Comparison of ENCODE assay signal across 16 cellular contexts in genomic region chr5:76391014-76391413, GRCh38. TPM values are rescaled to one million over a fixed set of nuclear protein-coding genes. Genes with fewer than 3 reads are reported as not detected.
DNase-seq lines count a peak whose midpoint lies in the region; ATAC-seq lines count a peak whose summit lies in the region.
"Had no signal": no experiment of that assay in that cellular context is flagged by ENCODE, and none has a peak within 500 bp of the region (broad histone marks: within the 10 kb centered on the region; RNA-seq: fewer than 3 reads in every experiment).

No MANE protein-coding gene starts in this region.

- POLR2A ChIA-PET in T-cell (lab: Charles Lee), result no interaction called here

- peaks cover 50% of the 10 kb centered on the region for H3K4me1 Mint-ChIP-seq in stimulated activated naive CD8-positive, alpha-beta T cell treated with anti-CD3 and anti-CD28 coated beads, Interleukin-15, amount 100 ng/mL, for 72 hours
- H3K4me1 Mint-ChIP-seq in T-cell, result peaks cover 58 to 72% (median 67%) of the 10 kb centered on the region in 3 donors
- peaks cover 50% of the 10 kb centered on the region for H3K4me1 Mint-ChIP-seq in central memory CD8-positive, alpha-beta T cell

- no peaks in the 10 kb centered on the region for H3K27me3 Mint-ChIP-seq in stimulated activated naive CD8-positive, alpha-beta T cell treated with anti-CD3 and anti-CD28 coated beads, Interleukin-15, amount 100 ng/mL, for 72 hours
- no peaks in the 10 kb centered on the region for H3K27me3 Mint-ChIP-seq in T-cell
- H3K27me3 Mint-ChIP-seq in central memory CD8-positive, alpha-beta T cell, result no peaks in the 10 kb centered on the region
- H3K27me3 Mint-ChIP-seq: dendritic cell treated with granulocyte-macrophage colony-stimulating factor and Interleukin-4, amounts not matched to agents 40 ng/mL and 50 ng/mL, for 4 days had no signal

- CTCF ChIA-PET in T-cell (lab: Charles Lee), result interaction anchor here in 1 of 2 donors (0.6 kb wide), 1 partner anchor 81 kb away, joined by 3 read pairs; no protein-coding TSS in a partner anchor

- peak; percentile 19 for DNase-seq in stimulated activated naive CD8-positive, alpha-beta T cell treated with anti-CD3 and anti-CD28 coated beads, Interleukin-15, Interleukin-2, amounts not matched to agents 100 U/mL and 50 U/mL, for 24 hours
- no peak for DNase-seq in stimulated activated naive CD8-positive, alpha-beta T cell treated with anti-CD3 and anti-CD28 coated beads, Interleukin-15, amount 100 ng/mL, for 72 hours
- DNase-seq in T-cell, result peak in 21 of 34 experiments; percentile 6 to 50 (median 24)
- DNase-seq in central memory CD8-positive, alpha-beta T cell (ENCODE audit: low spot score in 2 of 2), result no peak
- no peak for DNase-seq in RKO (ENCODE audit: low spot score)
- DNase-seq in HK-2 (ENCODE audit: unreplicated experiment), result no peak
- no peak for DNase-seq in NCI-H748 (lab: John Stamatoyannopoulos, UW; ENCODE audit: unreplicated experiment)
- DNase-seq: Calu3; kidney; NCI-H1436; NCI-H2171 treated with DMSO at 0.1 percent for 48 hours; NCI-H69; SHP77 treated with DMSO at 0.1 percent for 48 hours; stimulated activated naive CD4-positive, alpha-beta T cell treated with Interleukin-2 at 50 U/mL for 16 hours had no signal

- no peaks in the 10 kb centered on the region for H3K9me3 Mint-ChIP-seq in stimulated activated naive CD8-positive, alpha-beta T cell treated with anti-CD3 and anti-CD28 coated beads, Interleukin-15, amount 100 ng/mL, for 72 hours
- no peaks in the 10 kb centered on the region for H3K9me3 Mint-ChIP-seq in T-cell
- H3K9me3 Mint-ChIP-seq in central memory CD8-positive, alpha-beta T cell, result no peaks in the 10 kb centered on the region
- H3K9me3 Mint-ChIP-seq: dendritic cell treated with granulocyte-macrophage colony-stimulating factor and Interleukin-4, amounts not matched to agents 40 ng/mL and 50 ng/mL, for 4 days had no signal

- H3K27ac Mint-ChIP-seq in stimulated activated naive CD8-positive, alpha-beta T cell treated with anti-CD3 and anti-CD28 coated beads, Interleukin-15, amount 100 ng/mL, for 72 hours, result no peak overlapping the region
- peak overlapping the region; percentile 84 to 90 for H3K27ac Mint-ChIP-seq in T-cell
- peak overlapping the region; percentile 61 for H3K27ac Mint-ChIP-seq in central memory CD8-positive, alpha-beta T cell (ENCODE audit: low read depth)
- H3K27ac Mint-ChIP-seq: dendritic cell treated with granulocyte-macrophage colony-stimulating factor and Interleukin-4, amounts not matched to agents 40 ng/mL and 50 ng/mL, for 4 days had no signal

- H3K4me3 Mint-ChIP-seq in stimulated activated naive CD8-positive, alpha-beta T cell treated with anti-CD3 and anti-CD28 coated beads, Interleukin-15, amount 100 ng/mL, for 72 hours, result no peak overlapping the region
- H3K4me3 Mint-ChIP-seq in T-cell, result peak overlapping the region; percentile 24 to 58 (median 55)
- H3K4me3 Mint-ChIP-seq in central memory CD8-positive, alpha-beta T cell, result peak overlapping the region; percentile 23
- H3K4me3 Mint-ChIP-seq: dendritic cell treated with granulocyte-macrophage colony-stimulating factor and Interleukin-4, amounts not matched to agents 40 ng/mL and 50 ng/mL, for 4 days had no signal

- ATAC-seq in stimulated activated naive CD8-positive, alpha-beta T cell treated with anti-CD3 and anti-CD28 coated beads, Interleukin-15, Interleukin-2, amounts not matched to agents 100 U/mL and 50 U/mL, for 24 hours, result no peak
- ATAC-seq in stimulated activated naive CD8-positive, alpha-beta T cell treated with anti-CD3 and anti-CD28 coated beads, Interleukin-15, amount 100 ng/mL, for 72 hours, result no peak
- ATAC-seq in T-cell (replicated peaks in 1 of 4) (peak; percentile 71 to 85 (median 76)), GM19397 (IDR thresholded peaks at IDR 0.05; ENCODE audit: unreplicated experiment) (no peak)
- ATAC-seq in central memory CD8-positive, alpha-beta T cell (replicated peaks; ENCODE audit: extremely low read depth, poor library complexity, severe bottlenecking), result peak; percentile 38

- H3K36me3 Mint-ChIP-seq in T-cell, result no peaks in the 10 kb centered on the region
- H3K36me3 Mint-ChIP-seq in central memory CD8-positive, alpha-beta T cell (ENCODE audit: insufficient read depth), result no peaks in the 10 kb centered on the region

RNA-seq across cellular contexts. Expression of gene IQGAP2, which starts 12.1 kb away (rescaled TPM):
- total RNA-seq in T-cell, result 100 to 1,000 TPM in 1 of 5 donors, 10 to 100 TPM in 4; 66.5 to 121 (median 72.5) TPM

Comparison
In these comparisons a context has a peak if more than half of its experiments do, and no peak if none do; other contexts are left out.
1. DNase-seq: peak in stimulated activated naive CD8-positive, alpha-beta T cell treated with anti-CD3 and anti-CD28 coated beads, Interleukin-15, Interleukin-2, amounts not matched to agents 100 U/mL and 50 U/mL, for 24 hours (single experiment) and T-cell (21 of 34); none in stimulated activated naive CD8-positive, alpha-beta T cell treated with anti-CD3 and anti-CD28 coated beads, Interleukin-15, amount 100 ng/mL, for 72 hours (0 of 2), central memory CD8-positive, alpha-beta T cell (0 of 2), RKO (single experiment), HK-2 (single experiment) and NCI-H748 (single experiment).
2. ATAC-seq: peak in T-cell (4 of 4) and central memory CD8-positive, alpha-beta T cell (single experiment); none in stimulated activated naive CD8-positive, alpha-beta T cell treated with anti-CD3 and anti-CD28 coated beads, Interleukin-15, Interleukin-2, amounts not matched to agents 100 U/mL and 50 U/mL, for 24 hours (single experiment), stimulated activated naive CD8-positive, alpha-beta T cell treated with anti-CD3 and anti-CD28 coated beads, Interleukin-15, amount 100 ng/mL, for 72 hours (single experiment) and GM19397 (single experiment).
3. H3K27ac Mint-ChIP-seq: peak in T-cell (2 of 2) and central memory CD8-positive, alpha-beta T cell (single experiment); none in stimulated activated naive CD8-positive, alpha-beta T cell treated with anti-CD3 and anti-CD28 coated beads, Interleukin-15, amount 100 ng/mL, for 72 hours (0 of 2).
4. H3K4me3 Mint-ChIP-seq: peak in T-cell (3 of 3) and central memory CD8-positive, alpha-beta T cell (single experiment); none in stimulated activated naive CD8-positive, alpha-beta T cell treated with anti-CD3 and anti-CD28 coated beads, Interleukin-15, amount 100 ng/mL, for 72 hours (0 of 2).